In the genomic region with DNA sequence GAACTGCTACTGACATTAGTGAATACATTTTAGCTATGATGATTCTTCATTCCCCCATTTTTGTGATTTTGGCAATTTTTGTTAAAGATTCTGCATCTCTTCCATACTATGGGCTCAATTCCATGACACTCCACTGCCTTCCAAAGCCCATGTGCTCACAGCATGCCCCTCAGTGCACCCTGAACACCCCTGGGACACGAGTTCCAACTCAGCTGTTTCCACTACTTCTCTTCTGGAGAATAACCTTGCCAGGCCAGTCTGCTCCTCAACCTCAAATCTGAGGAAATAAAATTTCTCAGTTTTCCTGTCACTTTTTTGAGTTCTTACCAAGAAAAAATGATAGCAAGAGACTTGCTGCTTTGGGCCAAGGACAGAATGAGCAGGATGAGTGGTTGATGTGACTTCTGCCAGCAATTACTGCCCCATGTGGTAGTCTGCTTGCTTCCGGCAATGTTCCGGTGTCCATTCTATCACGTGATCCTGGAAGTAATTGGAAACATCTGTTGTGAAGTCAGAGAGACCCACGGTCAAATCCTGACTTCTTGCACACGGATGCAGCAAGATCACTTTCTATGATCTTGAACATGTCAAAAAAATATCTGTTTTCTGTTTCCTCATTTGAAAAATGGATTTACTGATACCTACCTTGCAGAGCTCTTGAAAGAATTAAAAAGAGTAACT, we compare ENCODE assay signal across 1 cellular context.
TF ChIP-seq lines count a peak whose summit lies in the region.

No MANE protein-coding gene starts in this region.

TF ChIP-seq in K562, 482 proteins besides CTCF, POLR2A, EP300 and RAD21:
- TF ChIP-seq TFE3 (CRISPR knock-in tag; IDR thresholded peaks at IDR 0.05), result peak; percentile 94
- peak; percentile 49 for TF ChIP-seq ETV1 (tag; conservative IDR thresholded peaks at IDR 0.05; ENCODE audit: low read depth)
- TF ChIP-seq, protein P1, sequence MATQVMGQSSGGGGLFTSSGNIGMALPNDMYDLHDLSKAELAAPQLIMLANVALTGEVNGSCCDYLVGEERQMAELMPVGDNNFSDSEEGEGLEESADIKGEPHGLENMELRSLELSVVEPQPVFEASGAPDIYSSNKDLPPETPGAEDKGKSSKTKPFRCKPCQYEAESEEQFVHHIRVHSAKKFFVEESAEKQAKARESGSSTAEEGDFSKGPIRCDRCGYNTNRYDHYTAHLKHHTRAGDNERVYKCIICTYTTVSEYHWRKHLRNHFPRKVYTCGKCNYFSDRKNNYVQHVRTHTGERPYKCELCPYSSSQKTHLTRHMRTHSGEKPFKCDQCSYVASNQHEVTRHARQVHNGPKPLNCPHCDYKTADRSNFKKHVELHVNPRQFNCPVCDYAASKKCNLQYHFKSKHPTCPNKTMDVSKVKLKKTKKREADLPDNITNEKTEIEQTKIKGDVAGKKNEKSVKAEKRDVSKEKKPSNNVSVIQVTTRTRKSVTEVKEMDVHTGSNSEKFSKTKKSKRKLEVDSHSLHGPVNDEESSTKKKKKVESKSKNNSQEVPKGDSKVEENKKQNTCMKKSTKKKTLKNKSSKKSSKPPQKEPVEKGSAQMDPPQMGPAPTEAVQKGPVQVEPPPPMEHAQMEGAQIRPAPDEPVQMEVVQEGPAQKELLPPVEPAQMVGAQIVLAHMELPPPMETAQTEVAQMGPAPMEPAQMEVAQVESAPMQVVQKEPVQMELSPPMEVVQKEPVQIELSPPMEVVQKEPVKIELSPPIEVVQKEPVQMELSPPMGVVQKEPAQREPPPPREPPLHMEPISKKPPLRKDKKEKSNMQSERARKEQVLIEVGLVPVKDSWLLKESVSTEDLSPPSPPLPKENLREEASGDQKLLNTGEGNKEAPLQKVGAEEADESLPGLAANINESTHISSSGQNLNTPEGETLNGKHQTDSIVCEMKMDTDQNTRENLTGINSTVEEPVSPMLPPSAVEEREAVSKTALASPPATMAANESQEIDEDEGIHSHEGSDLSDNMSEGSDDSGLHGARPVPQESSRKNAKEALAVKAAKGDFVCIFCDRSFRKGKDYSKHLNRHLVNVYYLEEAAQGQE (CRISPR knock-in tag; IDR thresholded peaks at IDR 0.05; ENCODE audit: low read depth), result no peak
- TF ChIP-seq TOE1 (IDR thresholded peaks at IDR 0.05; ENCODE audit: borderline replicate concordance), result peak; percentile 78; the same call in 1 of the 2 replicates
- TF ChIP-seq TOE1 (CRISPR knock-in tag; IDR thresholded peaks at IDR 0.05; ENCODE audit: borderline replicate concordance, low read depth), result no peak
- peak; percentile 81 for TF ChIP-seq RAD51 (IDR thresholded peaks at IDR 0.05; ENCODE audit: borderline replicate concordance, low read depth)
- TF ChIP-seq EWSR1 (IDR thresholded peaks at IDR 0.05; ENCODE audit: borderline replicate concordance, low read depth, partially characterized antibody), result no peak
- peak; percentile 24; the same call in 1 of the 2 replicates for TF ChIP-seq CBFA2T2 (conservative IDR thresholded peaks at IDR 0.05)
- TF ChIP-seq, protein P2, sequence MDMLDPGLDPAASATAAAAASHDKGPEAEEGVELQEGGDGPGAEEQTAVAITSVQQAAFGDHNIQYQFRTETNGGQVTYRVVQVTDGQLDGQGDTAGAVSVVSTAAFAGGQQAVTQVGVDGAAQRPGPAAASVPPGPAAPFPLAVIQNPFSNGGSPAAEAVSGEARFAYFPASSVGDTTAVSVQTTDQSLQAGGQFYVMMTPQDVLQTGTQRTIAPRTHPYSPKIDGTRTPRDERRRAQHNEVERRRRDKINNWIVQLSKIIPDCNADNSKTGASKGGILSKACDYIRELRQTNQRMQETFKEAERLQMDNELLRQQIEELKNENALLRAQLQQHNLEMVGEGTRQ (CRISPR knock-in tag; IDR thresholded peaks at IDR 0.05), result peak; percentile 63
